Comparison of ENCODE assay signal across 9 cellular contexts in the genomic region with DNA sequence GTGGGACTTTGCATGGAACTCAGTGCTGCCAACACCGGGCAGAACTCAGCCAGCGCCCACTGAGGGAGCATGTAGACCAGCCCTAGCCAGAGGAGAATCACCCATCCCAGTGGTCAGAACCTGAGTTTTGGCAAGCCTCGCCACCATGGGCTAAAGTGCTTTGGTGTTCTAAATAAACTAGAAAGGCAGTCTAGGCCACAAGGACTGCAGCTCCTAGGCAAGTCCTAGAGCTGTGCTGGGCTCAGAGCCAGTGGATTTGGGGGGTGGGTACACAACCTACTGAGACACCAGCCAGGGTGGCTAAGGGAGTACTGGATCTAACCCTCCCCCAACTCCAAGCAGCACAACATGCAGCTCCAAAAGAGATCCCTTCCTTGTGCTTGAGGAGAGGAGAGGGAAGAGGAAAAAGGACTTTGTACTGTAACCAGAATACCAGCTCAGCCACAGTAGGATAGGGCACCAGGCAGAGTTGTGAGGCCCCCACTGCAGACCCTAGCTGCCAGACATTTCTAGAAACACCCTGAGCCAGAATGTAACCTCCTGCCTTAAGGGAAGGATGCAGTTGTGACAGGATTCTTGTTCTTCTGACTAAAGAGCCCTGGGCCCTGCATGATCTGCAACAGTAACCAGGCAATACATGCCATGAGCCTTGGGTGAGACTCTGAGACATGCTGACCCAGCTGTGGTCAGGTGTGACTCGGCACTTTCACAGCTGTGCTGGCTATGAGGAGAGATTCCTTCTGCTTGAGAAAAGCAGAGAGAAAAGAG. TPM values are rescaled to one million over a fixed set of nuclear protein-coding genes. Genes with fewer than 3 reads are reported as not detected.
DNase-seq lines count a peak whose midpoint lies in the region; ATAC-seq and FAIRE-seq lines count a peak whose summit lies in the region.
"Had no signal": no experiment of that assay in that cellular context is flagged by ENCODE, and none has a peak within 500 bp of the region (broad histone marks: within the 10 kb centered on the region; RNA-seq: fewer than 3 reads in every experiment).

No MANE protein-coding gene starts in this region.

- peaks cover 11 to 17% (median 11%) of the 10 kb centered on the region in 4 donors for H3K4me1 Mint-ChIP-seq in naive thymus-derived CD8-positive, alpha-beta T cell

- DNase-seq in GM18507 (ENCODE audit: extremely low spot score, insufficient read length, low read depth), result no peak
- DNase-seq in RKO (ENCODE audit: low spot score), result peak; percentile 11
- DNase-seq in kidney tubule cell (ENCODE audit: low spot score), result peak; percentile 91
- no peak for DNase-seq in naive thymus-derived CD8-positive, alpha-beta T cell
- DNase-seq in stimulated activated CD4-positive, alpha-beta T cell treated with anti-CD3 and anti-CD28 coated beads, Interleukin-4, amount 100 ng/mL, for 24 hours, result no peak
- no peak for DNase-seq in SKM-1 treated with dmso at 0.1 percent for 144 hours (lab: John Stamatoyannopoulos, UW; ENCODE audit: unreplicated experiment)

- H3K9me3 Mint-ChIP-seq in naive thymus-derived CD8-positive, alpha-beta T cell, result peaks cover 0 to 44% (median 18%) of the 10 kb centered on the region in 9 donors

- peak; percentile 56 for FAIRE-seq in GM18507 (lab: Jason Lieb, UNC)

- POLR2A ChIA-PET in naive thymus-derived CD8-positive, alpha-beta T cell (lab: Charles Lee), result no interaction called here

- H3K27ac Mint-ChIP-seq in naive thymus-derived CD8-positive, alpha-beta T cell, result no peak overlapping the region
- H3K27ac Mint-ChIP-seq: activated naive CD8-positive, alpha-beta T cell had no signal

- H3K36me3 Mint-ChIP-seq in naive thymus-derived CD8-positive, alpha-beta T cell, result peaks cover 0 to 28% (median 4%) of the 10 kb centered on the region in 3 donors

- ATAC-seq in HG02642 (IDR thresholded peaks at IDR 0.05; ENCODE audit: poor library complexity, unreplicated experiment), result peak; percentile 69
- no peak for ATAC-seq in naive thymus-derived CD8-positive, alpha-beta T cell
- no peak for ATAC-seq in GM19351 (IDR thresholded peaks at IDR 0.05; ENCODE audit: unreplicated experiment)

- peaks cover 5 to 31% (median 26%) of the 10 kb centered on the region in 5 donors for H3K27me3 Mint-ChIP-seq in naive thymus-derived CD8-positive, alpha-beta T cell

- no peak overlapping the region for H3K4me3 Mint-ChIP-seq in naive thymus-derived CD8-positive, alpha-beta T cell
- H3K4me3 Mint-ChIP-seq: activated naive CD8-positive, alpha-beta T cell had no signal

RNA-seq across cellular contexts. Expression of a gene that starts 24.4 kb away (rescaled TPM):
- total RNA-seq in naive thymus-derived CD8-positive, alpha-beta T cell, result under 1 TPM; 0.26 to 0.30 TPM
- under 1 TPM in 2 of 3 donors, not detected in 1; 0.07 to 0.23 TPM for polyA plus RNA-seq in naive thymus-derived CD8-positive, alpha-beta T cell

Comparison
In these comparisons a context has a peak if more than half of its experiments do, and no peak if none do; other contexts are left out.
1. DNase-seq: peak in RKO (single experiment) and kidney tubule cell (single experiment); none in GM18507 (single experiment), naive thymus-derived CD8-positive, alpha-beta T cell (0 of 10), stimulated activated CD4-positive, alpha-beta T cell treated with anti-CD3 and anti-CD28 coated beads, Interleukin-4, amount 100 ng/mL, for 24 hours (single experiment) and SKM-1 treated with dmso at 0.1 percent for 144 hours (single experiment).